Comparison of ENCODE assay signal across 12 cellular contexts in genomic region chr2:231110551-231110950, GRCh38. TPM values are rescaled to one million over a fixed set of nuclear protein-coding genes. Genes with fewer than 3 reads are reported as not detected.
A peak's percentile ranks its signal among the peaks of the same experiment; 100 is the strongest.
DNase-seq lines count a peak whose midpoint lies in the region; ATAC-seq and TF ChIP-seq lines count a peak whose summit lies in the region.
"Had no signal": no experiment of that assay in that cellular context is flagged by ENCODE, and none has a peak within 500 bp of the region (broad histone marks: within the 10 kb centered on the region; RNA-seq: fewer than 3 reads in every experiment).

No MANE protein-coding gene starts in this region.

- H3K4me3 ChIP-seq in SK-N-SH (ENCODE audit: low read depth in 2 of 2, low read length in 1 of 2) (no peak overlapping the region), retinal pigment epithelial cell (ENCODE audit: low read length) (no peak overlapping the region)

- TF ChIP-seq EP300 in SK-N-SH (IDR thresholded peaks at IDR 0.05; ENCODE audit: borderline replicate concordance in 1 of 2, low read depth in 1 of 2, low read length in 1 of 2): no peak

- peaks cover 4 to 9% of the 10 kb centered on the region in 2 experiments; a peak in 3 of 4 replicates for H3K4me1 ChIP-seq in SK-N-SH (ENCODE audit: control insufficient read depth in 1 of 2, insufficient read depth in 2 of 2, low read depth in 1 of 2, low read length in 1 of 2)

- H3K79me2 ChIP-seq in SK-N-SH (ENCODE audit: insufficient read depth): peaks cover 17% of the 10 kb centered on the region

- no peaks in the 10 kb centered on the region for H4K20me1 ChIP-seq in SK-N-SH (ENCODE audit: insufficient read depth)

- no peak overlapping the region for H3K9ac ChIP-seq in SK-N-SH

- DNase-seq in GM10266 (ENCODE audit: extremely low spot score) (no peak), SK-N-SH (no peak), foreskin melanocyte (peak; percentile 70), retinal pigment epithelial cell (ENCODE audit: low read depth) (no peak), erythroblast (lab: John Stamatoyannopoulos, UW) (no peak), NCI-H446 treated with DMSO at 0.1 percent for 48 hours (lab: John Stamatoyannopoulos, UW) (no peak)
- DNase-seq: activated T-cell treated with anti-CD3 and anti-CD28 coated beads, Interleukin-2, amount 50 U/mL, for 72 hours; kidney glomerular epithelial cell; NCI-H1092 had no signal

- peak; percentile 74 for TF ChIP-seq RAD21 in SK-N-SH (IDR thresholded peaks at IDR 0.05; ENCODE audit: low read length)

- peaks cover 3% of the 10 kb centered on the region for H3F3A ChIP-seq in SK-N-SH (replicated peaks; ENCODE audit: insufficient read depth)

- no peak for TF ChIP-seq POLR2A in erythroblast (IDR thresholded peaks at IDR 0.05; ENCODE audit: low read length)

- no peaks in the 10 kb centered on the region for H3K27me3 ChIP-seq in SK-N-SH (ENCODE audit: insufficient read depth)

- H3K27ac ChIP-seq in SK-N-SH (ENCODE audit: low read depth in 2 of 2, low read length in 1 of 2): peak overlapping the region in 1 of 2 experiments; percentile 69; a peak in 2 of 4 replicates
- H3K27ac ChIP-seq: VCaP had no signal

- CTCF ChIA-PET in SK-N-SH (lab: Yijun Ruan, JAX): interaction anchor here (0.6 to 4.6 kb wide), 10 partner anchors 8 to 302 kb away, joined by 3 to 32 read pairs (median 4); no protein-coding TSS in a partner anchor

- peaks cover 47 to 65% of the 10 kb centered on the region in 2 experiments for H3K36me3 ChIP-seq in SK-N-SH (replicated peaks in 1 of 2; ENCODE audit: control insufficient read depth in 1 of 2, insufficient read depth in 2 of 2, low read length in 1 of 2)

- 96% methylated on average over 1 of the region's 1 CpG for WGBS in SK-N-SH (ENCODE audit: low lambda C conversion rate)

- H3K4me2 ChIP-seq in SK-N-SH: no peak overlapping the region

- no peak overlapping the region for H2AFZ ChIP-seq in SK-N-SH (ENCODE audit: low read depth)

- no peaks in the 10 kb centered on the region for H3K9me3 ChIP-seq in SK-N-SH

- no peaks in the 10 kb centered on the region for H3K9me2 ChIP-seq in SK-N-SH

- POLR2A ChIA-PET in SK-N-SH (lab: Yijun Ruan, JAX): no interaction called here

- ATAC-seq in HG02610 (IDR thresholded peaks at IDR 0.05; ENCODE audit: unreplicated experiment) (no peak), HG03565 (IDR thresholded peaks at IDR 0.05; ENCODE audit: unreplicated experiment) (no peak)
- ATAC-seq: activated T-cell treated with anti-CD3 and anti-CD28 coated beads, Interleukin-2, amount 50 U/mL, for 72 hours had no signal

- TF ChIP-seq CTCF in GM10266 (IDR thresholded peaks at IDR 0.05; ENCODE audit: control insufficient read depth, insufficient read depth, low read depth, missing control alignments) (peak; percentile 14), SK-N-SH (IDR thresholded peaks at IDR 0.05) (peak; percentile 44), retinal pigment epithelial cell (conservative IDR thresholded peaks at IDR 0.05; ENCODE audit: low read depth, low read length) (peak; percentile 30)

TF ChIP-seq in SK-N-SH, 30 proteins besides CTCF, POLR2A, EP300 and RAD21:
- TF ChIP-seq EZH2phosphoT487 (IDR thresholded peaks at IDR 0.05; ENCODE audit: borderline replicate concordance, low read depth) (no peak), SMC3 (IDR thresholded peaks at IDR 0.05; ENCODE audit: low read depth, low read length) (peak; percentile 36; the same call in 1 of the 2 replicates), MXI1 (IDR thresholded peaks at IDR 0.05; ENCODE audit: low read depth, low read length) (no peak), TCF12 (IDR thresholded peaks at IDR 0.05) (peak; percentile 19; the same call in 1 of the 2 replicates), NRF1 (IDR thresholded peaks at IDR 0.05; ENCODE audit: low read depth, low read length) (no peak)

RNA-seq across cellular contexts. Expression of gene HTR2B, which starts 14.3 kb away (rescaled TPM):
- polyA plus RNA-seq in SK-N-SH (2012; rRNA removed): 0.25 and 0.41 TPM in 2 replicates
- polyA plus RNA-seq in SK-N-SH (2012; cell fraction: cytosol; rRNA removed): 0.35 and 0.46 TPM in 2 replicates
- 0.02 and 0.17 TPM in 2 replicates for polyA plus RNA-seq in SK-N-SH (2012; cell fraction: nucleus; rRNA removed)

RNA-seq across cellular contexts. Expression of gene PSMD1, which starts 53.9 kb away (rescaled TPM):
- polyA plus RNA-seq in SK-N-SH (2012; rRNA removed): 92.3 and 124 TPM in 2 replicates
- 92.4 and 102 TPM in 2 replicates for polyA plus RNA-seq in SK-N-SH (2012; cell fraction: cytosol; rRNA removed)
- polyA plus RNA-seq in SK-N-SH (2012; cell fraction: nucleus; rRNA removed): 58.4 and 118 TPM in 2 replicates
